ENCODE assay signal across 11 cellular contexts in the genomic region with DNA sequence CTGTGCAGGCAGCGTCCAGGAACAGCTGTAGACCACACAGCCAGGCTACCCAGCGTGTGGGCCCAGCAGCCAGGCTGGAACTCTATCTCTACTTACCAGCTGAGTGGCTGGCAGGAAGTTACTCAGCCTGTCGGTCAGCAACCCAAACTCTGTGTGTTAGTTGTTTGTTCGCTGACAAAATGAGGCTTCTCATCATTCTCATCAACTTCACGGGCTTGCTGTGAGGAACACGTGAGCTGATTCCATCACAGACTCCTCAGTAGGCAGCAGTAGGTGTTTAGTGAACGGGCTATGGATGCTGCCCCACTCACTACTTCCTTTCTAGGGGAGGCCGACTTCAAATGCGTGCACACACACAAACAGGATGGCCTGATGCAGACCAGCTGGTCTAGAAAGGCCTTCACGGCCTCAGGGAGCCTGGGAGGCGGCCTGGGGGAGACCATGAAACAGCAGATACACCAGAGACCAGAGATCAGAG. TPM values are rescaled to one million over a fixed set of nuclear protein-coding genes. Genes with fewer than 3 reads are reported as not detected.
DNase-seq lines count a peak whose midpoint lies in the region; ATAC-seq, FAIRE-seq and TF ChIP-seq lines count a peak whose summit lies in the region.
"Had no signal": no experiment of that assay in that cellular context is flagged by ENCODE, and none has a peak within 500 bp of the region (broad histone marks: within the 10 kb centered on the region; RNA-seq: fewer than 3 reads in every experiment).

No MANE protein-coding gene starts in this region.

- TF ChIP-seq CTCF in GM12878 (IDR thresholded peaks at IDR 0.05 in 2 of 3, conservative IDR thresholded peaks at IDR 0.05 in 1 of 3; ENCODE audit: control insufficient read depth in 2 of 3, extremely low read depth in 1 of 3, insufficient read depth in 1 of 3, low read depth in 3 of 3, low read length in 3 of 3), result no peak
- TF ChIP-seq CTCF in mammary epithelial cell (conservative IDR thresholded peaks at IDR 0.05 in 1 of 2, IDR thresholded peaks at IDR 0.05 in 1 of 2; ENCODE audit: extremely low read depth in 1 of 2, insufficient read depth in 1 of 2, low read depth in 1 of 2, low read length in 2 of 2), result no peak

- DNase-seq in GDM1 (lab: John Stamatoyannopoulos, UW) (peak; percentile 60), NAMALWA (ENCODE audit: low spot score) (peak; percentile 28), GM12878 (ENCODE audit: low read depth, low spot score) (no peak), mammary epithelial cell (no peak), occipital lobe (lab: John Stamatoyannopoulos, UW) (no peak)
- DNase-seq in natural killer cell treated with Interleukin-12 subunit alpha and Interleukin-12 subunit beta and Interleukin-15 and Interleukin-18, amount 100 ng/mL, for 72 hours (ENCODE audit: low spot score), result no peak
- no peak for DNase-seq in activated CD4-positive, alpha-beta T cell treated with anti-CD3 and anti-CD28 coated beads, Interleukin-2, amount 50 U/mL, for 1 hour
- DNase-seq: NCI-H1105, right lobe of liver had no signal

- SMC1A ChIA-PET in GM12878 (lab: Charles Lee; ENCODE audit: uncharacterized antibody, unreplicated experiment), result interaction anchor here (0.6 kb wide), 2 partner anchors 11 to 348 kb away, joined by 3 to 4 read pairs; no protein-coding TSS in a partner anchor

- POLR2A ChIA-PET in GM12878 (lab: Charles Lee), result interaction anchor here (0.5 to 0.8 kb wide), 3 partner anchors 34 to 985 kb away, joined by 3 read pairs; no protein-coding TSS in a partner anchor

- H3K9me3 ChIP-seq in GM12878 (replicated peaks; ENCODE audit: control insufficient read depth, insufficient read depth, low read length), result no peaks in the 10 kb centered on the region
- H3K9me3 ChIP-seq in mammary epithelial cell (replicated peaks; ENCODE audit: insufficient read depth, low read length), result no peaks in the 10 kb centered on the region
- H3K9me3 ChIP-seq: right lobe of liver had no signal

- no peak overlapping the region for H3K4me3 ChIP-seq in GM12878
- no peak overlapping the region for H3K4me3 ChIP-seq in mammary epithelial cell (replicated peaks in 1 of 3; ENCODE audit: insufficient read depth in 1 of 3, low read depth in 2 of 3, low read length in 3 of 3)
- H3K4me3 ChIP-seq: right lobe of liver had no signal

- H3K4me1 ChIP-seq in GM12878 (ENCODE audit: control insufficient read depth, insufficient read depth, low read length) (peaks cover 6% of the 10 kb centered on the region), mammary epithelial cell (ENCODE audit: insufficient read depth, low read length) (no peaks in the 10 kb centered on the region)

- dilution Hi-C loops in mammary epithelial cell (cut with HindIII; ENCODE audit: low sequenced_read_pairs), result no loop called here

- no peaks in the 10 kb centered on the region for H4K20me1 ChIP-seq in GM12878 (ENCODE audit: control insufficient read depth, insufficient read depth)
- no peaks in the 10 kb centered on the region for H4K20me1 ChIP-seq in mammary epithelial cell (ENCODE audit: insufficient read depth, low read length)

- peak overlapping the region; percentile 72 for H3K4me3 Mint-ChIP-seq in natural killer cell treated with Interleukin-12 subunit alpha and Interleukin-12 subunit beta and Interleukin-15 and Interleukin-18, amount 100 ng/mL, for 72 hours

- TF ChIP-seq POLR2A in GM12878 (IDR thresholded peaks at IDR 0.05; ENCODE audit: low read depth, low read length), result peak; percentile 52; the same call in 1 of the 2 replicates

- no peaks in the 10 kb centered on the region for H3K36me3 Mint-ChIP-seq in natural killer cell treated with Interleukin-12 subunit alpha and Interleukin-12 subunit beta and Interleukin-15 and Interleukin-18, amount 100 ng/mL, for 72 hours

- H3K27me3 Mint-ChIP-seq in natural killer cell treated with Interleukin-12 subunit alpha and Interleukin-12 subunit beta and Interleukin-15 and Interleukin-18, amount 100 ng/mL, for 72 hours, result no peaks in the 10 kb centered on the region

- intact Hi-C loops in GM12878 (cut with micrococcal nuclease; ENCODE audit: unreplicated experiment), result no loop called here
- intact Hi-C loops in mammary epithelial cell (cut with micrococcal nuclease), result no loop called here

- H3K27me3 ChIP-seq in GM12878 (replicated peaks in 1 of 2; ENCODE audit: control insufficient read depth in 2 of 2, insufficient read depth in 2 of 2, low read length in 1 of 2) (no peaks in the 10 kb centered on the region), mammary epithelial cell (ENCODE audit: insufficient read depth, low read length) (no peaks in the 10 kb centered on the region)
- H3K27me3 ChIP-seq: right lobe of liver had no signal

- H3K4me2 ChIP-seq in GM12878 (ENCODE audit: control insufficient read depth, insufficient read depth) (no peak overlapping the region), mammary epithelial cell (ENCODE audit: insufficient read depth, low read depth, low read length) (no peak overlapping the region)

- TF ChIP-seq RAD21 in GM12878 (IDR thresholded peaks at IDR 0.05; ENCODE audit: insufficient read depth, low read depth, low read length), result no peak

- H3K79me2 ChIP-seq in GM12878 (ENCODE audit: control insufficient read depth, insufficient read depth, low read length), result no peaks in the 10 kb centered on the region
- H3K79me2 ChIP-seq in mammary epithelial cell (ENCODE audit: insufficient read depth, low read length), result no peaks in the 10 kb centered on the region

- H3K27ac Mint-ChIP-seq in natural killer cell treated with Interleukin-12 subunit alpha and Interleukin-12 subunit beta and Interleukin-15 and Interleukin-18, amount 100 ng/mL, for 72 hours, result peak overlapping the region; percentile 99

- WGBS in GM12878 (ENCODE audit: insufficient coverage, insufficient replicate concordance, low lambda C conversion rate, missing lambda C conversion rate), result 14% methylated on average over 11 of the region's 11 CpGs
- 88% methylated on average over 11 of the region's 11 CpGs for WGBS in mammary epithelial cell (ENCODE audit: low coverage, missing lambda C conversion rate)

- FAIRE-seq in GM12878 (lab: Jason Lieb, UNC), result no peak

- RAD21 ChIA-PET in GM12878 (lab: Charles Lee; ENCODE audit: unreplicated experiment), result no interaction called here

- TF ChIP-seq EP300 in GM12878 (IDR thresholded peaks at IDR 0.05; ENCODE audit: borderline replicate concordance in 1 of 2, control insufficient read depth in 1 of 2, low read depth in 2 of 2, low read length in 2 of 2), result no peak

- CTCF ChIA-PET in GM12878 (lab: Yijun Ruan, JAX), result interaction anchor here (0.9 to 1.0 kb wide), 2 partner anchors 11 to 34 kb away, joined by 3 to 6 read pairs; no protein-coding TSS in a partner anchor
- CTCF ChIA-PET in mammary epithelial cell (lab: Charles Lee; ENCODE audit: low non-redundant PET), result interaction anchor here (0.7 kb wide), 1 partner anchor 276 kb away, joined by 5 read pairs; no protein-coding TSS in a partner anchor

- H3K36me3 ChIP-seq in GM12878 (ENCODE audit: control insufficient read depth in 2 of 2, insufficient read depth in 2 of 2, low read length in 1 of 2) (no peaks in the 10 kb centered on the region), mammary epithelial cell (ENCODE audit: insufficient read depth, low read length) (no peaks in the 10 kb centered on the region)
- H3K36me3 ChIP-seq: right lobe of liver had no signal

- H3K9me3 Mint-ChIP-seq in natural killer cell treated with Interleukin-12 subunit alpha and Interleukin-12 subunit beta and Interleukin-15 and Interleukin-18, amount 100 ng/mL, for 72 hours, result no peaks in the 10 kb centered on the region

- in situ Hi-C loops in GM12878 (cut with MboI) (no loop called here), mammary epithelial cell (cut with MboI; ENCODE audit: low sequenced_read_pairs in 2 of 2) (no loop called here)

- H2AFZ ChIP-seq in GM12878 (ENCODE audit: control insufficient read depth, low read depth, low read length) (peak overlapping the region; percentile 98), mammary epithelial cell (ENCODE audit: low read depth, low read length) (no peak overlapping the region)

- BruUV-seq in GM12878 (replicated peaks; lab: Mats Ljungman, UMichigan), result no TSS peak
- no TSS peak for BruUV-seq in mammary epithelial cell (replicated peaks; lab: Mats Ljungman, UMichigan)

- H3K9ac ChIP-seq in GM12878 (ENCODE audit: control insufficient read depth, insufficient read depth, low read length) (peak overlapping the region; percentile 26; the same call in 1 of the 2 replicates), mammary epithelial cell (ENCODE audit: insufficient read depth, low read length) (no peak overlapping the region)

- H3K4me1 Mint-ChIP-seq in natural killer cell treated with Interleukin-12 subunit alpha and Interleukin-12 subunit beta and Interleukin-15 and Interleukin-18, amount 100 ng/mL, for 72 hours (ENCODE audit: low read depth in 2 of 2), result peaks cover 10 to 12% of the 10 kb centered on the region in 2 donors

- ATAC-seq in GM12878 (peak; percentile 47; the same call in 2 of the 3 replicates), GM18858 (IDR thresholded peaks at IDR 0.05; ENCODE audit: unreplicated experiment) (no peak)
- ATAC-seq in natural killer cell treated with Interleukin-12 subunit alpha and Interleukin-12 subunit beta and Interleukin-15 and Interleukin-18, amount 100 ng/mL, for 72 hours, result peak; percentile 85 to 90

- H3K27ac ChIP-seq in GM12878 (ENCODE audit: control insufficient read depth, insufficient read depth) (peak overlapping the region; percentile 16), mammary epithelial cell (ENCODE audit: insufficient read depth, low read depth, low read length) (no peak overlapping the region)

RNA-seq across cellular contexts. Expression of a gene that starts 0.8 kb away (rescaled TPM):
- not detected in 2 replicates for total RNA-seq in GM12878 (2013; cell fraction: nucleolus; rRNA removed)
- total RNA-seq in GM12878 (2014; rRNA removed) (not detected in 2 replicates), GM12878 (2014; rRNA removed; fragmentation: Illumina TruSeq; extraction: Trizol) (not detected in 2 replicates), GM12878 (2021) (not detected in 2 replicates), mammary epithelial cell (not detected), occipital lobe (not detected)
- not detected for polyA plus RNA-seq in GM12878 (2011; ENCODE audit: low read depth)
- polyA plus RNA-seq in GM12878 (2011; rRNA removed) (not detected in 2 replicates), GM12878 (2014; fragmentation: Illumina TruSeq; extraction: Trizol) (not detected in 2 replicates), GM12878 (2014; fragmentation: Nextera tagmentation; extraction: Ambion mirVana) (not detected), GM12878 (2014; rRNA removed) (not detected in 2 replicates), GM12878 (2016; fragmentation: Nextera tagmentation; extraction: Ambion mirVana) (not detected), mammary epithelial cell (not detected)
- polyA plus RNA-seq in GM12878 (2011; cell fraction: cytosol; rRNA removed), result not detected in 2 replicates
- not detected in 2 replicates for polyA plus RNA-seq in GM12878 (2011; cell fraction: nucleus; rRNA removed)
- polyA plus RNA-seq in GM12878 (2012), result not detected in 2 replicates
- polyA minus RNA-seq in GM12878 (2011; rRNA and poly(A)+ RNA removed), result not detected in 2 replicates
- polyA minus RNA-seq in GM12878 (2011; cell fraction: cytosol; rRNA and poly(A)+ RNA removed), result not detected in 2 replicates
- not detected in 2 replicates for polyA minus RNA-seq in GM12878 (2011; cell fraction: nucleus; rRNA and poly(A)+ RNA removed)
- total RNA-seq in natural killer cell treated with Interleukin-12 subunit alpha and Interleukin-12 subunit beta and Interleukin-15 and Interleukin-18, amount 100 ng/mL, for 72 hours, result not detected
- polyA minus RNA-seq in mammary epithelial cell, result not detected
- total RNA-seq: T-helper 2 cell treated with Interferon-gamma antibody and Interleukin-4, amounts not matched to agents 100 ng/mL and 5 ng/mL, for 36 hours had no signal

RNA-seq across cellular contexts. Expression of a gene that starts 12.5 kb away (rescaled TPM):
- total RNA-seq in GM12878 (2013; cell fraction: nucleolus; rRNA removed), result 125 and 149 TPM in 2 replicates
- total RNA-seq in GM12878 (2014; rRNA removed) (67.1 and 78.0 TPM in 2 replicates), GM12878 (2014; rRNA removed; fragmentation: Illumina TruSeq; extraction: Trizol) (27.4 and 33.0 TPM in 2 replicates), GM12878 (2021) (167 and 186 TPM in 2 replicates), mammary epithelial cell (100 to 1,000 TPM; 276 to 452 TPM), occipital lobe (56.5 TPM)
- 43.2 TPM for polyA plus RNA-seq in GM12878 (2011; ENCODE audit: low read depth)
- polyA plus RNA-seq in GM12878 (2011; rRNA removed) (24.2 and 68.4 TPM in 2 replicates), GM12878 (2014; fragmentation: Illumina TruSeq; extraction: Trizol) (23.6 and 76.6 TPM in 2 replicates), GM12878 (2014; fragmentation: Nextera tagmentation; extraction: Ambion mirVana) (1 to 10 TPM; 2.2 to 7.9 TPM), GM12878 (2014; rRNA removed) (100 and 112 TPM in 2 replicates), GM12878 (2016; fragmentation: Nextera tagmentation; extraction: Ambion mirVana) (100 to 1,000 TPM; 103 to 104 TPM), mammary epithelial cell (289 TPM)
- polyA plus RNA-seq in GM12878 (2011; cell fraction: cytosol; rRNA removed), result 53.2 and 60.8 TPM in 2 replicates
- polyA plus RNA-seq in GM12878 (2011; cell fraction: nucleus; rRNA removed), result 254 and 282 TPM in 2 replicates
- polyA plus RNA-seq in GM12878 (2012), result 81.0 and 82.7 TPM in 2 replicates
- polyA minus RNA-seq in GM12878 (2011; rRNA and poly(A)+ RNA removed), result 51.0 and 81.0 TPM in 2 replicates
- polyA minus RNA-seq in GM12878 (2011; cell fraction: cytosol; rRNA and poly(A)+ RNA removed), result 38.8 and 42.7 TPM in 2 replicates
- 42.9 and 65.4 TPM in 2 replicates for polyA minus RNA-seq in GM12878 (2011; cell fraction: nucleus; rRNA and poly(A)+ RNA removed)
- 100 to 1,000 TPM; 141 to 146 TPM for total RNA-seq in natural killer cell treated with Interleukin-12 subunit alpha and Interleukin-12 subunit beta and Interleukin-15 and Interleukin-18, amount 100 ng/mL, for 72 hours
- polyA minus RNA-seq in mammary epithelial cell, result 253 TPM

RNA-seq across cellular contexts. Expression of a gene that starts 34.9 kb away (rescaled TPM):
- total RNA-seq in GM12878 (2013; cell fraction: nucleolus; rRNA removed), result 45.4 and 51.5 TPM in 2 replicates
- total RNA-seq in GM12878 (2014; rRNA removed) (10.8 and 14.1 TPM in 2 replicates), GM12878 (2014; rRNA removed; fragmentation: Illumina TruSeq; extraction: Trizol) (7.8 and 9.0 TPM in 2 replicates), GM12878 (2021) (55.0 and 63.6 TPM in 2 replicates), mammary epithelial cell (10 to 100 TPM; 21.5 to 45.8 TPM), occipital lobe (10.1 TPM)
- 66.2 TPM for polyA plus RNA-seq in GM12878 (2011; ENCODE audit: low read depth)
- polyA plus RNA-seq in GM12878 (2011; rRNA removed) (5.0 and 10.3 TPM in 2 replicates), GM12878 (2014; fragmentation: Illumina TruSeq; extraction: Trizol) (44.0 and 52.7 TPM in 2 replicates), GM12878 (2014; fragmentation: Nextera tagmentation; extraction: Ambion mirVana) (1 to 10 TPM in 1 of 2 experiments, under 1 TPM in 1; 0.79 to 2.6 TPM), GM12878 (2014; rRNA removed) (29.7 and 36.0 TPM in 2 replicates), GM12878 (2016; fragmentation: Nextera tagmentation; extraction: Ambion mirVana) (10 to 100 TPM; 26.1 to 34.6 TPM), mammary epithelial cell (30.7 TPM)
- 20.2 and 35.3 TPM in 2 replicates for polyA plus RNA-seq in GM12878 (2011; cell fraction: cytosol; rRNA removed)
- 98.1 and 114 TPM in 2 replicates for polyA plus RNA-seq in GM12878 (2011; cell fraction: nucleus; rRNA removed)
- polyA plus RNA-seq in GM12878 (2012), result 89.5 and 98.9 TPM in 2 replicates
- polyA minus RNA-seq in GM12878 (2011; rRNA and poly(A)+ RNA removed), result 50.5 and 52.7 TPM in 2 replicates
- 12.6 and 18.5 TPM in 2 replicates for polyA minus RNA-seq in GM12878 (2011; cell fraction: cytosol; rRNA and poly(A)+ RNA removed)
- 36.5 and 65.0 TPM in 2 replicates for polyA minus RNA-seq in GM12878 (2011; cell fraction: nucleus; rRNA and poly(A)+ RNA removed)
- total RNA-seq in natural killer cell treated with Interleukin-12 subunit alpha and Interleukin-12 subunit beta and Interleukin-15 and Interleukin-18, amount 100 ng/mL, for 72 hours, result 10 to 100 TPM; 78.8 to 80.1 TPM
- polyA minus RNA-seq in mammary epithelial cell, result 152 TPM

RNA-seq across cellular contexts. Expression of a gene that starts 47.1 kb away (rescaled TPM):
- 17.7 and 17.8 TPM in 2 replicates for total RNA-seq in GM12878 (2013; cell fraction: nucleolus; rRNA removed)
- total RNA-seq in GM12878 (2014; rRNA removed) (92.8 and 116 TPM in 2 replicates), GM12878 (2014; rRNA removed; fragmentation: Illumina TruSeq; extraction: Trizol) (50.2 and 54.6 TPM in 2 replicates), GM12878 (2021) (63.5 and 64.2 TPM in 2 replicates), mammary epithelial cell (10 to 100 TPM; 54.7 to 56.5 TPM), occipital lobe (26.4 TPM)
- polyA plus RNA-seq in GM12878 (2011; ENCODE audit: low read depth), result 20.0 TPM
- polyA plus RNA-seq in GM12878 (2011; rRNA removed) (36.4 and 63.2 TPM in 2 replicates), GM12878 (2014; fragmentation: Illumina TruSeq; extraction: Trizol) (62.3 and 79.9 TPM in 2 replicates), GM12878 (2014; fragmentation: Nextera tagmentation; extraction: Ambion mirVana) (10 to 100 TPM; 42.0 to 49.8 TPM), GM12878 (2014; rRNA removed) (82.4 and 87.9 TPM in 2 replicates), GM12878 (2016; fragmentation: Nextera tagmentation; extraction: Ambion mirVana) (100 to 1,000 TPM; 103 to 106 TPM), mammary epithelial cell (64.7 TPM)
- polyA plus RNA-seq in GM12878 (2011; cell fraction: cytosol; rRNA removed), result 78.9 and 81.4 TPM in 2 replicates
- 23.2 and 25.2 TPM in 2 replicates for polyA plus RNA-seq in GM12878 (2011; cell fraction: nucleus; rRNA removed)
- 36.2 and 39.9 TPM in 2 replicates for polyA plus RNA-seq in GM12878 (2012)
- polyA minus RNA-seq in GM12878 (2011; rRNA and poly(A)+ RNA removed), result 24.2 and 53.5 TPM in 2 replicates
- 11.8 and 13.7 TPM in 2 replicates for polyA minus RNA-seq in GM12878 (2011; cell fraction: cytosol; rRNA and poly(A)+ RNA removed)
- 8.9 and 15.9 TPM in 2 replicates for polyA minus RNA-seq in GM12878 (2011; cell fraction: nucleus; rRNA and poly(A)+ RNA removed)
- 10 to 100 TPM; 77.8 to 80.4 TPM for total RNA-seq in natural killer cell treated with Interleukin-12 subunit alpha and Interleukin-12 subunit beta and Interleukin-15 and Interleukin-18, amount 100 ng/mL, for 72 hours
- 52.3 TPM for polyA minus RNA-seq in mammary epithelial cell

RNA-seq across cellular contexts. Expression of a gene that starts 47.3 kb away (rescaled TPM):
- 51.6 and 54.9 TPM in 2 replicates for total RNA-seq in GM12878 (2013; cell fraction: nucleolus; rRNA removed)
- total RNA-seq in GM12878 (2014; rRNA removed), result 1,083 and 1,263 TPM in 2 replicates
- 948 and 983 TPM in 2 replicates for total RNA-seq in GM12878 (2014; rRNA removed; fragmentation: Illumina TruSeq; extraction: Trizol)
- 1,347 and 1,414 TPM in 2 replicates for total RNA-seq in GM12878 (2021)
- 1,320 TPM for polyA plus RNA-seq in GM12878 (2011; ENCODE audit: low read depth)
- polyA plus RNA-seq in GM12878 (2011; rRNA removed), result 583 and 615 TPM in 2 replicates
- 882 and 1,174 TPM in 2 replicates for polyA plus RNA-seq in GM12878 (2011; cell fraction: cytosol; rRNA removed)
- polyA plus RNA-seq in GM12878 (2011; cell fraction: nucleus; rRNA removed), result 528 and 566 TPM in 2 replicates
- 1,474 and 2,106 TPM in 2 replicates for polyA plus RNA-seq in GM12878 (2012)
- polyA plus RNA-seq in GM12878 (2014; fragmentation: Illumina TruSeq; extraction: Trizol), result 129 and 706 TPM in 2 replicates
- 100 to 1,000 TPM; 332 to 611 TPM for polyA plus RNA-seq in GM12878 (2014; fragmentation: Nextera tagmentation; extraction: Ambion mirVana)
- 1,208 and 1,582 TPM in 2 replicates for polyA plus RNA-seq in GM12878 (2014; rRNA removed)
- 1,000 to 10,000 TPM in 1 of 2 experiments, 100 to 1,000 TPM in 1; 997 to 1,103 TPM for polyA plus RNA-seq in GM12878 (2016; fragmentation: Nextera tagmentation; extraction: Ambion mirVana)
- 206 and 381 TPM in 2 replicates for polyA minus RNA-seq in GM12878 (2011; rRNA and poly(A)+ RNA removed)
- polyA minus RNA-seq in GM12878 (2011; cell fraction: cytosol; rRNA and poly(A)+ RNA removed), result 199 and 204 TPM in 2 replicates
- 126 and 152 TPM in 2 replicates for polyA minus RNA-seq in GM12878 (2011; cell fraction: nucleus; rRNA and poly(A)+ RNA removed)
- 100 to 1,000 TPM; 681 to 986 TPM for total RNA-seq in natural killer cell treated with Interleukin-12 subunit alpha and Interleukin-12 subunit beta and Interleukin-15 and Interleukin-18, amount 100 ng/mL, for 72 hours
- 100 to 1,000 TPM; 107 to 637 TPM for total RNA-seq in mammary epithelial cell
- 428 TPM for polyA plus RNA-seq in mammary epithelial cell
- 317 TPM for polyA minus RNA-seq in mammary epithelial cell
- 180 TPM for total RNA-seq in occipital lobe

Comparison
In these comparisons a context has a peak if more than half of its experiments do, and no peak if none do; other contexts are left out.
1. DNase-seq: peak in GDM1 (single experiment) and NAMALWA (single experiment); none in GM12878 (single experiment), natural killer cell treated with Interleukin-12 subunit alpha and Interleukin-12 subunit beta and Interleukin-15 and Interleukin-18, amount 100 ng/mL, for 72 hours (single experiment), mammary epithelial cell (single experiment), occipital lobe (single experiment) and activated CD4-positive, alpha-beta T cell treated with anti-CD3 and anti-CD28 coated beads, Interleukin-2, amount 50 U/mL, for 1 hour (single experiment).